In the genomic region with DNA sequence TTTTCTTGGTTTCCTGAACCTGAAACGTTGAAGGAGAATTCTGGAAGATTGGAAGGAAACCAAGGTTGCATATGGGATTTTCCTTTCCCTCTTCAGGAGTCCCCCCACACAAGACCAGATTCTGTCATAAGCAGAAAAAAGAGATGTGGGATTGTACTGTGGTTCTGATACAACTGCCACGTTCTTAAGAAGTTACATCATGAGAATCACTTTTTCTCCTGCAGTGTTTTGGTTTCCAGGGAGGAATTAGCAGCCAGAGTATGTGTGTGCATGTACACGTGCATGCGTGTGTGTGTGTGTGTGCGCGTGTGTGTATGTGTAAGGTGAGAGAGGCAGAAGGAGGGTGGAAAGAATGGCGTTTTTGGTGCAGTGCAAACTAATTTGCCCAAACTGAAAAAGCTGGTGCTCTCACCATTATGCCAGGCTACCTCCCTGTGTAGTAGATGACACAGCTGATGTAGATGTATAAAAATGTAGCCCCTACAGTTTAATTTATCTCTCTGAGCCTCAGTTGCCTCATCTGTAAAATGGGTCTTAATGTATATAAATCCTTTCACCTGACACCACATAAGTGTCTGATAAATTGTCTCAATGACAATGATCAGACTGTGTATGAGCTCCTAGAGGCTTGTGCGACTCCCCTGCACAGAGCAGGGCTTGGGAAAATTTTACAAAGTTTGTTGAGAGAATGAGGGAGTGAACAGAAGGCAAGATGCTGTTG, we compare ENCODE assay signal across 21 cellular contexts. TPM values are rescaled to one million over a fixed set of nuclear protein-coding genes. Genes with fewer than 3 reads are reported as not detected.
A peak's percentile ranks its signal among the peaks of the same experiment; 100 is the strongest.
DNase-seq lines count a peak whose midpoint lies in the region; ATAC-seq and TF ChIP-seq lines count a peak whose summit lies in the region.
"Had no signal": no experiment of that assay in that cellular context is flagged by ENCODE, and none has a peak within 500 bp of the region (broad histone marks: within the 10 kb centered on the region; RNA-seq: fewer than 3 reads in every experiment).

No MANE protein-coding gene starts in this region.

- no peak overlapping the region for H3K4me3 ChIP-seq in fibroblast of the aortic adventitia (ENCODE audit: low read depth, low read length)
- no peak overlapping the region for H3K4me3 ChIP-seq in sigmoid colon
- H3K4me3 ChIP-seq: GM23338, SK-N-MC, skin epidermis had no signal

- H3K36me3 ChIP-seq in sigmoid colon = no peaks in the 10 kb centered on the region

- no peak for TF ChIP-seq CTCF in fibroblast of the aortic adventitia (IDR thresholded peaks at IDR 0.05; ENCODE audit: insufficient read depth, low read length)
- no peak for TF ChIP-seq CTCF in sigmoid colon (IDR thresholded peaks at IDR 0.05)

- intact Hi-C loops in sigmoid colon (cut with DNase I) = no loop called here

- no peaks in the 10 kb centered on the region for H3K27me3 ChIP-seq in sigmoid colon

- TF ChIP-seq POLR2A in sigmoid colon (IDR thresholded peaks at IDR 0.05) = no peak

- WGBS in sigmoid colon, 2 donors = 86% methylated on average over 8 of the region's 8 CpGs

- DNase-seq in AG20443 (ENCODE audit: low spot score) (peak; percentile 47), amniotic epithelial cell (ENCODE audit: low read depth) (peak; percentile 93), fibroblast of the aortic adventitia (ENCODE audit: low read depth) (peak; percentile 63), sigmoid colon (no peak), putamen (ENCODE audit: low spot score) (no peak), activated gamma-delta T cell (lab: John Stamatoyannopoulos, UW) (no peak)
- DNase-seq in activated CD4-positive, alpha-beta T cell treated with anti-CD3 and anti-CD28 coated beads for 1 hour = no peak
- DNase-seq: activated B cell treated with CpG ODN at 0.5 μM for 24 hours; activated naive CD8-positive, alpha-beta T cell treated with anti-CD3 and anti-CD28 coated beads, Interleukin-2, amount 10 ng/mL, durations not matched to agents 7 days and 5 days; AML-193; erythroblast; glutamatergic neuron; NCI-H1105 treated with DMSO at 0.1 percent for 48 hours; NCI-H2081 treated with DMSO at 0.1 percent for 48 hours; NCI-H510A; stimulated activated CD4-positive, alpha-beta T cell treated with anti-CD3 and anti-CD28 coated beads, Interleukin-2, amount 100 ng/mL, for 48 hours had no signal

- TF ChIP-seq EP300 in sigmoid colon (IDR thresholded peaks at IDR 0.05) = no peak

- H3K4me1 ChIP-seq in sigmoid colon = peaks cover 0 to 42% (median 26%) of the 10 kb centered on the region in 4 donors

- H3K9me3 ChIP-seq in sigmoid colon = no peaks in the 10 kb centered on the region

- no peak for ATAC-seq in HG02798 (IDR thresholded peaks at IDR 0.05; ENCODE audit: poor library complexity, unreplicated experiment)
- ATAC-seq: activated T-helper 17 cell treated with anti-CD3 and anti-CD28 coated beads, Interleukin-2, amount 50 U/mL, for 72 hours; GM23338 had no signal

- H3K27ac ChIP-seq in sigmoid colon = peak overlapping the region in 3 of 4 donors; percentile 3 to 65 (median 52)
- H3K27ac ChIP-seq: SK-N-MC had no signal

RNA-seq across cellular contexts. Expression of a gene that starts 38.7 kb away (rescaled TPM):
- 2.4 and 2.9 TPM in 2 replicates for total RNA-seq in fibroblast of the aortic adventitia (ENCODE audit: low replicate concordance)
- 10 to 100 TPM; 11.4 to 18.6 (median 14.3) TPM for total RNA-seq in sigmoid colon
- 10 to 100 TPM in 1 of 3 donors, 1 to 10 TPM in 2; 6.6 to 11.0 (median 9.0) TPM for polyA plus RNA-seq in sigmoid colon

Comparison
In these comparisons a context has a peak if more than half of its experiments do, and no peak if none do; other contexts are left out.
1. DNase-seq: peak in AG20443 (single experiment), amniotic epithelial cell (single experiment) and fibroblast of the aortic adventitia (single experiment); none in sigmoid colon (single experiment), putamen (single experiment), activated CD4-positive, alpha-beta T cell treated with anti-CD3 and anti-CD28 coated beads for 1 hour (single experiment) and activated gamma-delta T cell (single experiment).